18 cellular contexts compared by ENCODE assay signal in the genomic region with DNA sequence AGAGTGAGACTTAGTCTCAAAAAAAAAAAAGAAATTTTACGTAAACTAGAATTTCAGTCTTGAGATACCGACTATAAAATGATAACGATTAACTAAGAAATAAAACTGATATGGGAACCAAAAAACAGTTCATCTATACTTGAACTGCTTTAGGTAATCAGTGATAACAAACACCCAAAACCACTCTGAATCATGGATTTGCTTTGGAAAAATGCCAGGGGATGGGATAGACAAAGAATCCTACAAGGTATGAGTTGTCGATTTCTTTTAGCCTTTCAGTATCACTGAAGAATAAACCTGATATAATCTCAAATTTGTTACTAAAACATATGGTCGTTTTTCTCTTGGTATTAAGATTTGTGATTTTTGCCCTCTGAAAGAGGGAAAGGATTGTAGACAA. TPM values are rescaled to one million over a fixed set of nuclear protein-coding genes. Genes with fewer than 3 reads are reported as not detected.
DNase-seq lines count a peak whose midpoint lies in the region; ATAC-seq and TF ChIP-seq lines count a peak whose summit lies in the region.
"Had no signal": no experiment of that assay in that cellular context is flagged by ENCODE, and none has a peak within 500 bp of the region (broad histone marks: within the 10 kb centered on the region; RNA-seq: fewer than 3 reads in every experiment).

No MANE protein-coding gene starts in this region.

- DNase-seq in Daoy (ENCODE audit: low read depth) (peak; percentile 39), HCT116 (ENCODE audit: low read depth, low spot score) (no peak), RWPE2 (ENCODE audit: low spot score) (no peak), fibroblast of the aortic adventitia (ENCODE audit: low read depth) (peak; percentile 16), RKO (ENCODE audit: low spot score) (no peak)
- no peak for DNase-seq in activated CD4-positive, alpha-beta T cell treated with anti-CD3 and anti-CD28 coated beads for 4 hours
- DNase-seq: activated CD4-positive, alpha-beta memory T cell treated with anti-CD3 and anti-CD28 coated beads, Interleukin-2, amount 10 ng/mL, durations not matched to agents 7 days and 5 days; activated gamma-delta T cell; CD8-positive, alpha-beta memory T cell; DND-41; heart right ventricle; naive thymus-derived CD8-positive, alpha-beta T cell; stimulated activated CD4-positive, alpha-beta T cell treated with anti-CD3 and anti-CD28 coated beads, Interleukin-4, amount 100 ng/mL, for 24 hours; T1000; thyroid gland had no signal

- TF ChIP-seq RAD21 in HCT116 (IDR thresholded peaks at IDR 0.05; ENCODE audit: low read depth), result no peak

- ATAC-seq in HCT116, result no peak
- ATAC-seq in RWPE2 (ENCODE audit: low read depth), result peak; percentile 75
- no peak for ATAC-seq in HG03439 (IDR thresholded peaks at IDR 0.05; ENCODE audit: unreplicated experiment)
- ATAC-seq: heart right ventricle; left lobe of liver; naive thymus-derived CD8-positive, alpha-beta T cell; Panc1 had no signal

- H3K9ac ChIP-seq in HCT116 (ENCODE audit: low read length), result no peak overlapping the region

- H3K27me3 ChIP-seq in HCT116 (ENCODE audit: insufficient read depth, low read length), result no peaks in the 10 kb centered on the region
- no peaks in the 10 kb centered on the region for H3K27me3 ChIP-seq in RWPE2 (ENCODE audit: insufficient read depth, poor library complexity, severe bottlenecking)
- H3K27me3 ChIP-seq: heart right ventricle, thyroid gland had no signal

- H3K4me3 ChIP-seq in HCT116 (replicated peaks in 1 of 2; ENCODE audit: low read depth in 1 of 2, low read length in 2 of 2) (no peak overlapping the region), RWPE2 (ENCODE audit: severe bottlenecking) (no peak overlapping the region), fibroblast of the aortic adventitia (ENCODE audit: low read depth, low read length) (no peak overlapping the region)
- H3K4me3 ChIP-seq: heart right ventricle, thyroid gland had no signal

- H3K4me1 ChIP-seq in HCT116 (ENCODE audit: control insufficient read depth in 1 of 2, insufficient read depth in 2 of 2, low read length in 2 of 2), result peaks cover 6 to 12% of the 10 kb centered on the region in 2 experiments; a peak in 3 of 4 replicates
- peaks cover 14% of the 10 kb centered on the region for H3K4me1 ChIP-seq in RWPE2 (ENCODE audit: insufficient read depth, poor library complexity, severe bottlenecking)
- H3K4me1 ChIP-seq: thyroid gland had no signal

- no peaks in the 10 kb centered on the region for H3K9me2 ChIP-seq in HCT116 (ENCODE audit: insufficient read depth)

- H2AFZ ChIP-seq in HCT116 (ENCODE audit: low read depth, low read length, poor library complexity, severe bottlenecking), result no peak overlapping the region

- H4K20me1 ChIP-seq in HCT116 (ENCODE audit: insufficient read depth), result peaks cover 47% of the 10 kb centered on the region; the same call in 1 of the 2 replicates

- no peak for TF ChIP-seq POLR2A in HCT116 (IDR thresholded peaks at IDR 0.05; ENCODE audit: borderline replicate concordance, extremely low read depth, insufficient read depth, insufficient read length)

- RAD21 ChIA-PET in HCT116 (lab: Charles Lee; ENCODE audit: low non-redundant PET in 1 of 2, low total read pairs in 2 of 2, uncharacterized antibody in 2 of 2, unreplicated experiment in 2 of 2), result interaction anchor here in 1 of 2 experiments (0.7 kb wide), 1 partner anchor 766 kb away, joined by 3 read pairs; no protein-coding TSS in a partner anchor

- 0 out of 2 replicates have a peak overlapping the region, but pooled peaks have one; percentile 21 for H3K4me2 ChIP-seq in HCT116 (ENCODE audit: low read length)

- intact Hi-C loops in HCT116 (cut with micrococcal nuclease), result no loop called here

- H3K36me3 ChIP-seq in HCT116 (ENCODE audit: control insufficient read depth in 1 of 2, insufficient read depth in 2 of 2, low read length in 2 of 2), result 0 out of 4 replicates have a peak, but pooled peaks cover 0 to 6% of the 10 kb centered on the region in 2 experiments
- H3K36me3 ChIP-seq in RWPE2 (ENCODE audit: low read depth), result peaks cover 79% of the 10 kb centered on the region
- H3K36me3 ChIP-seq: thyroid gland had no signal

- no TSS peak for BruUV-seq in HCT116 (replicated peaks; lab: Mats Ljungman, UMichigan)

- TF ChIP-seq CTCF in HCT116 (IDR thresholded peaks at IDR 0.05 in 2 of 3, conservative IDR thresholded peaks at IDR 0.05 in 1 of 3; ENCODE audit: borderline replicate concordance in 1 of 3, insufficient read depth in 1 of 3, low read depth in 2 of 3, low read length in 2 of 3) (no peak), RWPE2 (IDR thresholded peaks at IDR 0.05; ENCODE audit: poor library complexity, severe bottlenecking) (no peak), fibroblast of the aortic adventitia (IDR thresholded peaks at IDR 0.05; ENCODE audit: insufficient read depth, low read length) (no peak)

- H3K79me2 ChIP-seq in HCT116 (ENCODE audit: insufficient read depth, low read length), result peaks cover 100% of the 10 kb centered on the region

- CTCF ChIA-PET in HCT116 (lab: Charles Lee), result no interaction called here

- H3K27ac ChIP-seq in HCT116 (ENCODE audit: low read depth, low read length) (no peak overlapping the region), RWPE2 (ENCODE audit: poor library complexity, severe bottlenecking) (peak overlapping the region; percentile 21)
- H3K27ac ChIP-seq: heart right ventricle, thyroid gland had no signal

- H3K9me3 ChIP-seq in HCT116 (ENCODE audit: control insufficient read depth in 1 of 2, insufficient read depth in 1 of 2, low read depth in 1 of 2, low read length in 2 of 2) (no peaks in the 10 kb centered on the region), RWPE2 (ENCODE audit: severe bottlenecking) (no peaks in the 10 kb centered on the region)
- H3K9me3 ChIP-seq: heart right ventricle, thyroid gland had no signal

- POLR2A ChIA-PET in HCT116 (lab: Charles Lee), result no interaction called here

TF ChIP-seq in HCT116, 20 proteins besides CTCF, POLR2A, EP300 and RAD21:
- TF ChIP-seq FOSL1 (IDR thresholded peaks at IDR 0.05; ENCODE audit: low read depth), result no peak
- no peak for TF ChIP-seq ELF1 (IDR thresholded peaks at IDR 0.05; ENCODE audit: borderline replicate concordance, low read depth)
- TF ChIP-seq POLR2AphosphoS5 (IDR thresholded peaks at IDR 0.05; ENCODE audit: low read depth, low read length), result no peak
- no peak for TF ChIP-seq EZH2 (IDR thresholded peaks at IDR 0.05)
- no peak for TF ChIP-seq CEBPB (IDR thresholded peaks at IDR 0.05; ENCODE audit: low read depth)
- no peak for TF ChIP-seq ZNF274 (IDR thresholded peaks at IDR 0.05; ENCODE audit: low read depth, low read length)
- TF ChIP-seq CBX3 (IDR thresholded peaks at IDR 0.05; ENCODE audit: low read depth), result no peak
- TF ChIP-seq, protein P1, sequence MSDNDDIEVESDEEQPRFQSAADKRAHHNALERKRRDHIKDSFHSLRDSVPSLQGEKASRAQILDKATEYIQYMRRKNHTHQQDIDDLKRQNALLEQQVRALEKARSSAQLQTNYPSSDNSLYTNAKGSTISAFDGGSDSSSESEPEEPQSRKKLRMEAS (IDR thresholded peaks at IDR 0.05), result no peak
- TF ChIP-seq SRF (IDR thresholded peaks at IDR 0.05; ENCODE audit: low read depth), result no peak
- no peak for TF ChIP-seq EGR1 (IDR thresholded peaks at IDR 0.05; ENCODE audit: low read depth)
- no peak for TF ChIP-seq EZH2phosphoT487 (IDR thresholded peaks at IDR 0.05; ENCODE audit: borderline replicate concordance)
- TF ChIP-seq SP1 (IDR thresholded peaks at IDR 0.05; ENCODE audit: low read depth), result no peak
- no peak for TF ChIP-seq JUND (IDR thresholded peaks at IDR 0.05)
- no peak for TF ChIP-seq ZBTB33 (IDR thresholded peaks at IDR 0.05; ENCODE audit: extremely low read depth, insufficient replicate concordance, low read length)
- no peak for TF ChIP-seq SIN3A (IDR thresholded peaks at IDR 0.05; ENCODE audit: low read depth)
- TF ChIP-seq ZFX (IDR thresholded peaks at IDR 0.05), result no peak
- TF ChIP-seq YY1 (IDR thresholded peaks at IDR 0.05; ENCODE audit: extremely low read depth, insufficient replicate concordance, low read depth, low read length), result no peak
- TF ChIP-seq ATF3 (IDR thresholded peaks at IDR 0.05), result no peak

RNA-seq across cellular contexts. Expression of gene CSTF3, which starts 13.7 kb away (rescaled TPM):
- 31.4 and 35.4 TPM in 2 replicates for total RNA-seq in Daoy (2014; rRNA removed; shearing (Covaris generic))
- 39.3 TPM for total RNA-seq in HCT116 (2021; ENCODE audit: unreplicated experiment)
- 16.2 and 16.7 TPM in 2 replicates for polyA plus RNA-seq in HCT116 (2012)
- total RNA-seq in fibroblast of the aortic adventitia (ENCODE audit: low replicate concordance), result 25.8 and 35.4 TPM in 2 replicates

Comparison
In these comparisons a context has a peak if more than half of its experiments do, and no peak if none do; other contexts are left out.
1. DNase-seq: peak in Daoy (single experiment) and fibroblast of the aortic adventitia (single experiment); none in HCT116 (single experiment), RWPE2 (single experiment), activated CD4-positive, alpha-beta T cell treated with anti-CD3 and anti-CD28 coated beads for 4 hours (0 of 2) and RKO (single experiment).